18 cellular contexts compared by ENCODE assay signal in the genomic region with DNA sequence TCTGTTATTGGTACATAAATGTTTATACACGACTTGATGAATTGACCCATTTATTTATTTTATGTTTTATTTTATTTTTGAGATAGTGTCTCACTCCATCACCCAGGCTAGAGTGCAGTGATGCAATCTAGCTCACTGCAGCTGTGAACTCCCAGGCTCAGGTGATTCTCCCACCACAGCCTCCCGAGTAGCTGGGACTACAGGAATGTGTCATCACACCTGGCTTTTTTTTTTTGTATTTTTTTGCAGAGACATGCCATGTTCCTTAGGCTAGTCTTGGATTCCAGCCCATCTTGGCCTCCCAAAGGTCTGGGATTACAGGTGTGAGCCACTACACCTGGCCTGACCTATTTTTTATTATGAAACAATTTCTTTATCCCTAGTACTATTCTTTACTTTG.
DNase-seq lines count a peak whose midpoint lies in the region; ATAC-seq and TF ChIP-seq lines count a peak whose summit lies in the region.
"Had no signal": no experiment of that assay in that cellular context is flagged by ENCODE, and none has a peak within 500 bp of the region (broad histone marks: within the 10 kb centered on the region; RNA-seq: fewer than 3 reads in every experiment).

No MANE protein-coding gene starts in this region.

- H3K9me3 ChIP-seq in breast epithelium (peaks cover 17 to 24% of the 10 kb centered on the region in 2 donors), endodermal cell (ENCODE audit: control insufficient read depth, low read length) (peaks cover 75% of the 10 kb centered on the region)
- H3K9me3 ChIP-seq: Caco-2 had no signal

- peaks cover 6% of the 10 kb centered on the region for H3K36me3 Mint-ChIP-seq in MCF 10A (ENCODE audit: insufficient read depth, unreplicated experiment)
- H3K36me3 Mint-ChIP-seq in endodermal cell (ENCODE audit: low read depth) = peaks cover 49% of the 10 kb centered on the region
- no peaks in the 10 kb centered on the region for H3K36me3 Mint-ChIP-seq in effector memory CD8-positive, alpha-beta T cell (ENCODE audit: insufficient read depth)
- H3K36me3 Mint-ChIP-seq: CD4-positive, CD25-positive, alpha-beta regulatory T cell; CD8-positive, alpha-beta T cell had no signal

- POLR2A ChIA-PET in MCF 10A (lab: Yijun Ruan, JAX) = interaction anchor here (0.9 to 1.5 kb wide), 3 partner anchors 9 to 203 kb away, joined by 3 to 6 read pairs (median 4); no protein-coding TSS in a partner anchor

- H3K4me3 ChIP-seq in breast epithelium = no peak overlapping the region
- H3K4me3 ChIP-seq in endodermal cell (ENCODE audit: low read length) = peak overlapping the region; percentile 76
- H3K4me3 ChIP-seq: BLaER1, GM23248 had no signal

- H3K4me3 Mint-ChIP-seq in MCF 10A (ENCODE audit: unreplicated experiment) (no peak overlapping the region), endodermal cell (no peak overlapping the region)
- H3K4me3 Mint-ChIP-seq in effector memory CD8-positive, alpha-beta T cell = no peak overlapping the region
- H3K4me3 Mint-ChIP-seq: B cell; CD4-positive, CD25-positive, alpha-beta regulatory T cell; CD8-positive, alpha-beta T cell had no signal

- no TSS peak for BruUV-seq in MCF 10A (replicated peaks; lab: Mats Ljungman, UMichigan)

- ATAC-seq in foreskin keratinocyte = peak; percentile 86
- ATAC-seq in effector memory CD8-positive, alpha-beta T cell (replicated peaks) = no peak
- ATAC-seq: CD8-positive, alpha-beta T cell had no signal

- H3K9me3 Mint-ChIP-seq in MCF 10A (ENCODE audit: unreplicated experiment) (peaks cover 43% of the 10 kb centered on the region), endodermal cell (peaks cover 75% of the 10 kb centered on the region)
- H3K9me3 Mint-ChIP-seq in effector memory CD8-positive, alpha-beta T cell = peaks cover 14 to 28% of the 10 kb centered on the region in 2 donors

- H3K4me1 Mint-ChIP-seq in MCF 10A (ENCODE audit: insufficient read depth, unreplicated experiment) (peaks cover 16% of the 10 kb centered on the region), endodermal cell (peaks cover 25% of the 10 kb centered on the region)
- no peaks in the 10 kb centered on the region for H3K4me1 Mint-ChIP-seq in effector memory CD8-positive, alpha-beta T cell (ENCODE audit: low read depth in 2 of 2)
- H3K4me1 Mint-ChIP-seq: B cell; CD4-positive, CD25-positive, alpha-beta regulatory T cell had no signal

- DNase-seq in MCF 10A (ENCODE audit: unreplicated experiment) (peak; percentile 79), breast epithelium (ENCODE audit: low spot score in 2 of 2) (no peak), endodermal cell (no peak), foreskin keratinocyte (peak; percentile 68 to 87), HK-2 (ENCODE audit: unreplicated experiment) (no peak)
- no peak for DNase-seq in effector memory CD8-positive, alpha-beta T cell
- DNase-seq: Caco-2; CD4-positive, CD25-positive, alpha-beta regulatory T cell; CD8-positive, alpha-beta T cell; DMS153; DND-41; GM23248; H7; HCEC 1CT had no signal

- CTCF ChIA-PET in MCF 10A (lab: Yijun Ruan, JAX) = no interaction called here

- no peak for TF ChIP-seq CTCF in MCF 10A (IDR thresholded peaks at IDR 0.05; ENCODE audit: unreplicated experiment)
- TF ChIP-seq CTCF in breast epithelium (IDR thresholded peaks at IDR 0.05) = no peak
- no peak for TF ChIP-seq CTCF in endodermal cell (conservative IDR thresholded peaks at IDR 0.05)
- TF ChIP-seq CTCF in foreskin keratinocyte (conservative IDR thresholded peaks at IDR 0.05) = no peak

- TF ChIP-seq POLR2A in breast epithelium (IDR thresholded peaks at IDR 0.05) = no peak

- H3K4me1 ChIP-seq in breast epithelium = no peaks in the 10 kb centered on the region
- no peaks in the 10 kb centered on the region for H3K4me1 ChIP-seq in endodermal cell (ENCODE audit: control insufficient read depth, insufficient read depth, low read length)
- no peaks in the 10 kb centered on the region for H3K4me1 ChIP-seq in foreskin keratinocyte
- H3K4me1 ChIP-seq: BLaER1, Caco-2 had no signal

- H3K27me3 ChIP-seq in breast epithelium (no peaks in the 10 kb centered on the region), endodermal cell (ENCODE audit: control insufficient read depth, insufficient read depth, low read length, poor library complexity, severe bottlenecking) (no peaks in the 10 kb centered on the region), foreskin keratinocyte (no peaks in the 10 kb centered on the region)
- H3K27me3 ChIP-seq: BLaER1 had no signal

- H3K36me3 ChIP-seq in breast epithelium (no peaks in the 10 kb centered on the region), endodermal cell (ENCODE audit: control insufficient read depth, insufficient read depth, low read length) (peaks cover 31% of the 10 kb centered on the region)
- H3K36me3 ChIP-seq: BLaER1 had no signal

- no peaks in the 10 kb centered on the region for H3K27me3 Mint-ChIP-seq in MCF 10A (ENCODE audit: insufficient read depth, unreplicated experiment)
- H3K27me3 Mint-ChIP-seq in endodermal cell (ENCODE audit: insufficient read depth) = no peaks in the 10 kb centered on the region
- H3K27me3 Mint-ChIP-seq in effector memory CD8-positive, alpha-beta T cell = no peaks in the 10 kb centered on the region
- H3K27me3 Mint-ChIP-seq: B cell; CD4-positive, CD25-positive, alpha-beta regulatory T cell had no signal

- intact Hi-C loops in MCF 10A (cut with micrococcal nuclease) = no loop called here
- intact Hi-C loops in breast epithelium (cut with DNase I; ENCODE audit: low total_unique reads) = no loop called here

- 92% methylated on average over 1 of the region's 2 CpGs; no CpG with 5 or more reads in 1 of the 2 experiments for WGBS in endodermal cell (ENCODE audit: insufficient coverage in 1 of 2, insufficient read length in 1 of 2), 2 experiments

- H3K9ac ChIP-seq in endodermal cell (ENCODE audit: extremely low read depth, low read length, poor library complexity, severe bottlenecking) = no peak overlapping the region
- H3K9ac ChIP-seq: BLaER1, GM23248 had no signal

- H3K27ac Mint-ChIP-seq in MCF 10A (ENCODE audit: low read depth, unreplicated experiment) (no peak overlapping the region), endodermal cell (no peak overlapping the region)
- no peak overlapping the region for H3K27ac Mint-ChIP-seq in effector memory CD8-positive, alpha-beta T cell
- H3K27ac Mint-ChIP-seq: B cell; CD4-positive, CD25-positive, alpha-beta regulatory T cell; CD8-positive, alpha-beta T cell had no signal

- no peak overlapping the region for H3K27ac ChIP-seq in breast epithelium
- H3K27ac ChIP-seq in endodermal cell (ENCODE audit: low read depth, low read length) = no peak overlapping the region
- no peak overlapping the region for H3K27ac ChIP-seq in foreskin keratinocyte
- H3K27ac ChIP-seq: 22Rv1, BLaER1, C4-2B, GM23248 had no signal

Comparison
In these comparisons a context has a peak if more than half of its experiments do, and no peak if none do; other contexts are left out.
1. DNase-seq: peak in MCF 10A (single experiment) and foreskin keratinocyte (2 of 2); none in breast epithelium (0 of 2), endodermal cell (single experiment), effector memory CD8-positive, alpha-beta T cell (0 of 3) and HK-2 (single experiment).